Comparison of ENCODE assay signal across 8 cellular contexts in the genomic region with DNA sequence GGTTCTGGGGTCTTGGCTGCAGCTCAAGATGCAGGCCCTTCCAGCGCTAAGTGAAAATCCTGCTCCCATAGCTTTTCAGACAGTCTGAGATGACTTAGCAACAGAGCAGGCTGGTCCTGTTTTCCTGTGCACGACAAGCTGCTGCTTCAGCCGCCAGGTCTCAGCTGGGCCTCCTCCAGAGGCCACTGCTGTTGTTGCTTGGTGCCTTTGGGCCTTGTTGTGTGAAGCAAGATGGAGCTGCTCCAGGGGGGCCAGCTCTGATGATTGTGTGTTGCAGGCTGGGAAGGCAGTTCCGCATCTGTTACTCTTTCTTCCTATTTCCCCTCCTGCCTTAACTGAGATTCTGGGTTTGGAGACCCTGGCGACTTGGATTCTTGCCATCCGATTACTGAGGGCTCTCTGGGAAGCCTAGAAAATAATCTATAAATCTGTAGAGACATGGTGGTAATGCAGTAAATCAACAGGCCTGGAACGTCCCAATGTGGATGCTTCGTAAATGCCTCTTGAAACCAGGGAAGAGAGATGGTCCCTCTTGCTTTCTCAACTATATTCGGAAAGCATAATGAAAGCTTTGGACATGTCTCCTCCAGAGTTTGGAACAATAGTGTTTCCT. TPM values are rescaled to one million over a fixed set of nuclear protein-coding genes. Genes with fewer than 3 reads are reported as not detected.
A peak's percentile ranks its signal among the peaks of the same experiment; 100 is the strongest.
DNase-seq lines count a peak whose midpoint lies in the region; ATAC-seq and TF ChIP-seq lines count a peak whose summit lies in the region.

No MANE protein-coding gene starts in this region.

- DNase-seq in NCI-H1417 (lab: John Stamatoyannopoulos, UW) (peak in 2 of 3 experiments; percentile 30 to 63), NCI-H1417 treated with DMSO at 0.1 percent for 48 hours (lab: John Stamatoyannopoulos, UW) (no peak), astrocyte of the cerebellum (ENCODE audit: low read depth) (no peak), left ventricle myocardium superior (peak; percentile 32), dedifferentiated amniotic fluid mesenchymal stem cell (ENCODE audit: extremely low spot score) (no peak)

- H3K36me3 ChIP-seq in stomach smooth muscle (ENCODE audit: control insufficient read depth in 2 of 2, insufficient read depth in 2 of 2, low read length in 2 of 2): peaks cover 0 to 8% of the 10 kb centered on the region in 2 donors

- no peaks in the 10 kb centered on the region for H3K27me3 ChIP-seq in stomach smooth muscle (ENCODE audit: control insufficient read depth in 1 of 2, insufficient read depth in 2 of 2, low read length in 2 of 2)

- H3K9ac ChIP-seq in stomach smooth muscle (ENCODE audit: low read length in 2 of 2): no peak overlapping the region

- ATAC-seq in left ventricle myocardium superior: no peak
- ATAC-seq in HG02678 (IDR thresholded peaks at IDR 0.05; ENCODE audit: unreplicated experiment): no peak
- ATAC-seq in GM21526 (IDR thresholded peaks at IDR 0.05; ENCODE audit: low FRiP score, unreplicated experiment): no peak

- intact Hi-C loops in left ventricle myocardium superior (cut with micrococcal nuclease): no loop called here

- peaks cover 20% of the 10 kb centered on the region for H3K4me1 ChIP-seq in stomach smooth muscle (ENCODE audit: control insufficient read depth, insufficient read depth, low read length)

- H3K9me3 ChIP-seq in stomach smooth muscle (ENCODE audit: control insufficient read depth in 2 of 2, low read length in 2 of 2): no peaks in the 10 kb centered on the region

- no peak for TF ChIP-seq CTCF in astrocyte of the cerebellum (IDR thresholded peaks at IDR 0.05; ENCODE audit: low read depth, low read length, missing control alignments)

- in situ Hi-C loops in astrocyte of the cerebellum (cut with HindIII; ENCODE audit: low sequenced_read_pairs): no loop called here

- H3K4me3 ChIP-seq in astrocyte of the cerebellum (ENCODE audit: low read depth, low read length): peak overlapping the region; percentile 77
- peak overlapping the region; percentile 37 to 64 for H3K4me3 ChIP-seq in stomach smooth muscle (ENCODE audit: low read length in 2 of 2)

- peak overlapping the region; percentile 53 for H3K27ac ChIP-seq in stomach smooth muscle (ENCODE audit: low read length)

RNA-seq across cellular contexts. Expression of gene MAP1B, which starts 3.2 kb away (rescaled TPM):
- 67.1 TPM for total RNA-seq in left ventricle myocardium superior

Comparison
In these comparisons a context has a peak if more than half of its experiments do, and no peak if none do; other contexts are left out.
1. DNase-seq: peak in NCI-H1417 (2 of 3) and left ventricle myocardium superior (single experiment); none in NCI-H1417 treated with DMSO at 0.1 percent for 48 hours (single experiment), astrocyte of the cerebellum (single experiment) and dedifferentiated amniotic fluid mesenchymal stem cell (single experiment).